26 cellular contexts compared by ENCODE assay signal in genomic region chr2:179974743-179975142, GRCh38. TPM values are rescaled to one million over a fixed set of nuclear protein-coding genes. Genes with fewer than 3 reads are reported as not detected.
DNase-seq lines count a peak whose midpoint lies in the region; ATAC-seq and TF ChIP-seq lines count a peak whose summit lies in the region.
"Had no signal": no experiment of that assay in that cellular context is flagged by ENCODE, and none has a peak within 500 bp of the region (broad histone marks: within the 10 kb centered on the region; RNA-seq: fewer than 3 reads in every experiment).

No MANE protein-coding gene starts in this region.

- intact Hi-C loops in mammary epithelial cell (cut with micrococcal nuclease), result no loop called here

- peaks cover 7% of the 10 kb centered on the region for H3K79me2 ChIP-seq in mammary epithelial cell (ENCODE audit: insufficient read depth, low read length)

- peak; percentile 38 for DNase-seq in EH (ENCODE audit: low read depth)
- peak; percentile 57 for DNase-seq in NCI-H748 (lab: John Stamatoyannopoulos, UW; ENCODE audit: unreplicated experiment)
- peak; percentile 40 for DNase-seq in mammary epithelial cell
- DNase-seq in iris pigment epithelial cell (ENCODE audit: low read depth), result peak; percentile 62
- no peak for DNase-seq in GDM1 (lab: John Stamatoyannopoulos, UW)
- DNase-seq in NCI-H2171 (lab: John Stamatoyannopoulos, UW), result no peak
- DNase-seq in cerebellar cortex (ENCODE audit: low spot score), result no peak
- DNase-seq: activated CD4-positive, alpha-beta T cell treated with anti-CD3 and anti-CD28 coated beads, Interleukin-2, amount 50 U/mL, for 1 hour; activated CD8-positive, alpha-beta memory T cell treated with anti-CD3 and anti-CD28 coated beads, Interleukin-2, amount 10 ng/mL, durations not matched to agents 7 days and 5 days; activated naive CD4-positive, alpha-beta T cell treated with Interleukin-2 at 50 U/mL for 16 hours; activated T-cell treated with anti-CD3 and anti-CD28 coated beads, Interleukin-2, amount 50 U/mL, for 48 hours; amygdala; BE2C; CD8-positive, alpha-beta memory T cell; esophagus squamous epithelium; H7; IMR-90; left lung; mesendoderm; NCI-H1105; NCI-H2081; SW 1271 had no signal

- no peaks in the 10 kb centered on the region for H4K20me1 ChIP-seq in mammary epithelial cell (ENCODE audit: insufficient read depth, low read length)

- H3K27ac ChIP-seq in mammary epithelial cell (ENCODE audit: insufficient read depth, low read depth, low read length), result no peak overlapping the region
- H3K27ac ChIP-seq: esophagus squamous epithelium, left lung, neutrophil, prostate gland, tibial nerve had no signal

- in situ Hi-C loops in mammary epithelial cell (cut with MboI; ENCODE audit: low sequenced_read_pairs in 2 of 2), result no loop called here

- H3K4me2 ChIP-seq in mammary epithelial cell (ENCODE audit: insufficient read depth, low read depth, low read length), result no peak overlapping the region

- H3K9me3 ChIP-seq in mammary epithelial cell (replicated peaks; ENCODE audit: insufficient read depth, low read length), result no peaks in the 10 kb centered on the region
- H3K9me3 ChIP-seq: BE2C, esophagus squamous epithelium, left lung, neutrophil, prostate gland, tibial nerve had no signal

- no peak for TF ChIP-seq CTCF in mammary epithelial cell (conservative IDR thresholded peaks at IDR 0.05 in 1 of 2, IDR thresholded peaks at IDR 0.05 in 1 of 2; ENCODE audit: extremely low read depth in 1 of 2, insufficient read depth in 1 of 2, low read depth in 1 of 2, low read length in 2 of 2)

- H3K4me3 ChIP-seq in mammary epithelial cell (replicated peaks in 1 of 3; ENCODE audit: insufficient read depth in 1 of 3, low read depth in 2 of 3, low read length in 3 of 3), result no peak overlapping the region
- H3K4me3 ChIP-seq: esophagus squamous epithelium, left lung, prostate gland, tibial nerve had no signal

- H3K9ac ChIP-seq in mammary epithelial cell (ENCODE audit: insufficient read depth, low read length), result no peak overlapping the region

- no peaks in the 10 kb centered on the region for H3K27me3 ChIP-seq in mammary epithelial cell (ENCODE audit: insufficient read depth, low read length)
- H3K27me3 ChIP-seq: BE2C, esophagus squamous epithelium, left lung, neutrophil, tibial nerve had no signal

- no TSS peak for BruUV-seq in mammary epithelial cell (replicated peaks; lab: Mats Ljungman, UMichigan)

- dilution Hi-C loops in mammary epithelial cell (cut with HindIII; ENCODE audit: low sequenced_read_pairs), result no loop called here

- H3K36me3 ChIP-seq in mammary epithelial cell (ENCODE audit: insufficient read depth, low read length), result peaks cover 15% of the 10 kb centered on the region
- H3K36me3 ChIP-seq: BE2C, prostate gland had no signal

- CTCF ChIA-PET in mammary epithelial cell (lab: Charles Lee; ENCODE audit: low non-redundant PET), result interaction anchor here (0.6 to 0.7 kb wide), 2 partner anchors 76 to 1768 kb away, joined by 3 to 5 read pairs; no protein-coding TSS in a partner anchor

- H2AFZ ChIP-seq in mammary epithelial cell (ENCODE audit: low read depth, low read length), result no peak overlapping the region

- WGBS in mammary epithelial cell (ENCODE audit: low coverage, missing lambda C conversion rate), result 76% methylated on average over 5 of the region's 5 CpGs

- ATAC-seq in GM21576 (IDR thresholded peaks at IDR 0.05; ENCODE audit: unreplicated experiment), result no peak
- ATAC-seq: activated CD8-positive, alpha-beta memory T cell treated with anti-CD3 and anti-CD28 coated beads, Interleukin-2, amount 10 ng/mL, durations not matched to agents 7 days and 5 days; left lung had no signal

- H3K4me1 ChIP-seq in mammary epithelial cell (ENCODE audit: insufficient read depth, low read length), result no peaks in the 10 kb centered on the region
- H3K4me1 ChIP-seq: BE2C, esophagus squamous epithelium, left lung, prostate gland, tibial nerve had no signal

RNA-seq across cellular contexts. Expression of gene CWC22, which starts 32.4 kb away (rescaled TPM):
- 10 to 100 TPM; 10.8 to 17.4 TPM for total RNA-seq in mammary epithelial cell
- polyA plus RNA-seq in mammary epithelial cell, result 2.4 TPM
- 2.2 TPM for polyA minus RNA-seq in mammary epithelial cell

Comparison
In these comparisons a context has a peak if more than half of its experiments do, and no peak if none do; other contexts are left out.
1. DNase-seq: peak in EH (single experiment), NCI-H748 (single experiment), mammary epithelial cell (single experiment) and iris pigment epithelial cell (single experiment); none in GDM1 (single experiment), NCI-H2171 (single experiment) and cerebellar cortex (single experiment).